11 cellular contexts compared by ENCODE assay signal in the genomic region with DNA sequence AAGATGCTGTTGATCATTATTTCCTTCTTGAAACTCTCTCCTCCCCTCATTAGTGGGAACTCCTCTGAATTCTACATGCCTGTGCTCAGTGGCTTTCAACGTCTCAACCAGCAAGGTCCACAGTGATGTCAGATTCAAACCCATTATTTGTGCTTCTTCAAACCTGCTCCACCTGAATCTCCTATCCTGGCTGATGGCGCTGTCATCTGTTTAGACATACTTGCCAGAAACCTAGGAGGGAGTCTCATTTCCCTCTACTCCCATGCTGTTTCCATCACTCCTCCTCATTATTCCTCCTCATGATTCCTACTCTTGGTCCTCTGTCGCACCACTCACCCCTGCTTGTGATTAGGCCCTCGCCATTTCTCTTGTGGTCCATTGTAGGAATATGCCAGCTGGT. TPM values are rescaled to one million over a fixed set of nuclear protein-coding genes. Genes with fewer than 3 reads are reported as not detected.
DNase-seq lines count a peak whose midpoint lies in the region; ATAC-seq and TF ChIP-seq lines count a peak whose summit lies in the region.
"Had no signal": no experiment of that assay in that cellular context is flagged by ENCODE, and none has a peak within 500 bp of the region (broad histone marks: within the 10 kb centered on the region; RNA-seq: fewer than 3 reads in every experiment).

No MANE protein-coding gene starts in this region.

- H3K4me3 ChIP-seq in right atrium auricular region: no peak overlapping the region
- no peak overlapping the region for H3K4me3 ChIP-seq in muscle layer of colon (ENCODE audit: low read depth in 1 of 2, low read length in 2 of 2)
- H3K4me3 ChIP-seq in uterus: no peak overlapping the region

- H3K9me3 ChIP-seq in right atrium auricular region: no peaks in the 10 kb centered on the region
- H3K9me3 ChIP-seq in muscle layer of colon (ENCODE audit: low read length): no peaks in the 10 kb centered on the region
- no peaks in the 10 kb centered on the region for H3K9me3 ChIP-seq in uterus

- no peak overlapping the region for H3K9ac ChIP-seq in muscle layer of colon (ENCODE audit: low read length)
- H3K9ac ChIP-seq: KMS-11 had no signal

- intact Hi-C loops in Right ventricle myocardium inferior (cut with DNase I): no loop called here
- intact Hi-C loops in uterus (cut with DNase I; ENCODE audit: low total_unique reads): no loop called here

- CTCF ChIA-PET in activated CD8-positive, alpha-beta memory T cell treated with anti-CD3 and anti-CD28 coated beads, Interleukin-2, amount 10 ng/mL, durations not matched to agents 7 days and 5 days (lab: Charles Lee): interaction anchor here (1.6 to 3.3 kb wide), 2 partner anchors 8 to 48 kb away, joined by 3 to 9 read pairs; no protein-coding TSS in a partner anchor

- no peaks in the 10 kb centered on the region for H3K27me3 Mint-ChIP-seq in brain
- H3K27me3 Mint-ChIP-seq in activated CD8-positive, alpha-beta memory T cell treated with anti-CD3 and anti-CD28 coated beads, Interleukin-2, amount 10 ng/mL, durations not matched to agents 7 days and 5 days: peaks cover 5% of the 10 kb centered on the region

- ATAC-seq in Right ventricle myocardium inferior: no peak
- ATAC-seq in activated CD8-positive, alpha-beta memory T cell treated with anti-CD3 and anti-CD28 coated beads, Interleukin-2, amount 10 ng/mL, durations not matched to agents 7 days and 5 days: no peak

- H3K27me3 ChIP-seq in right atrium auricular region (no peaks in the 10 kb centered on the region), muscle layer of colon (ENCODE audit: control insufficient read depth in 1 of 2, insufficient read depth in 2 of 2, low read length in 2 of 2) (no peaks in the 10 kb centered on the region), uterus (no peaks in the 10 kb centered on the region)

- H3K27ac ChIP-seq in right atrium auricular region (peak overlapping the region; percentile 78 to 80), muscle layer of colon (ENCODE audit: low read depth, low read length) (peak overlapping the region; percentile 12), uterus (peak overlapping the region; percentile 77 to 99)
- H3K27ac ChIP-seq: KMS-11 had no signal

- H3K9me3 Mint-ChIP-seq in brain: peaks cover 0 to 3% (median 0%) of the 10 kb centered on the region in 5 experiments
- H3K9me3 Mint-ChIP-seq in activated CD8-positive, alpha-beta memory T cell treated with anti-CD3 and anti-CD28 coated beads, Interleukin-2, amount 10 ng/mL, durations not matched to agents 7 days and 5 days (ENCODE audit: low read depth): no peaks in the 10 kb centered on the region

- peaks cover 4 to 41% of the 10 kb centered on the region in 2 donors for H3K4me1 ChIP-seq in right atrium auricular region
- H3K4me1 ChIP-seq in muscle layer of colon (ENCODE audit: insufficient read depth, low read length): peaks cover 20% of the 10 kb centered on the region
- H3K4me1 ChIP-seq in uterus: peaks cover 0 to 11% of the 10 kb centered on the region in 2 donors

- peaks cover 12% of the 10 kb centered on the region for H3K36me3 Mint-ChIP-seq in brain
- peaks cover 12% of the 10 kb centered on the region for H3K36me3 Mint-ChIP-seq in activated CD8-positive, alpha-beta memory T cell treated with anti-CD3 and anti-CD28 coated beads, Interleukin-2, amount 10 ng/mL, durations not matched to agents 7 days and 5 days

- TF ChIP-seq CTCF in right atrium auricular region (IDR thresholded peaks at IDR 0.05) (no peak), brain (conservative IDR thresholded peaks at IDR 0.05) (no peak), uterus (IDR thresholded peaks at IDR 0.05) (no peak)

- peak overlapping the region in 2 of 5 experiments; percentile 8 to 10 for H3K4me3 Mint-ChIP-seq in brain
- H3K4me3 Mint-ChIP-seq in activated CD8-positive, alpha-beta memory T cell treated with anti-CD3 and anti-CD28 coated beads, Interleukin-2, amount 10 ng/mL, durations not matched to agents 7 days and 5 days: no peak overlapping the region

- H3K27ac Mint-ChIP-seq in brain: peak overlapping the region in 3 of 5 experiments; percentile 8 to 57 (median 55)
- no peak overlapping the region for H3K27ac Mint-ChIP-seq in activated CD8-positive, alpha-beta memory T cell treated with anti-CD3 and anti-CD28 coated beads, Interleukin-2, amount 10 ng/mL, durations not matched to agents 7 days and 5 days

- H3K36me3 ChIP-seq in right atrium auricular region (no peaks in the 10 kb centered on the region), muscle layer of colon (ENCODE audit: insufficient read depth, low read length) (no peaks in the 10 kb centered on the region), uterus (no peaks in the 10 kb centered on the region)

- no peak for DNase-seq in right atrium auricular region (ENCODE audit: low spot score)
- no peak for DNase-seq in Right ventricle myocardium inferior (ENCODE audit: missing footprints)
- no peak for DNase-seq in uterus
- DNase-seq in activated CD8-positive, alpha-beta memory T cell treated with anti-CD3 and anti-CD28 coated beads, Interleukin-2, amount 10 ng/mL, durations not matched to agents 7 days and 5 days: no peak
- no peak for DNase-seq in HuH-7.5 (ENCODE audit: low spot score)
- no peak for DNase-seq in NCI-H510A treated with DMSO at 0.1 percent for 48 hours (lab: John Stamatoyannopoulos, UW)
- DNase-seq: activated naive CD4-positive, alpha-beta T cell treated with anti-CD3 and anti-CD28 coated beads, Interleukin-2, amount 50 U/mL, for 16 hours; NCI-H748 treated with DMSO at 0.1 percent for 48 hours had no signal

- peaks cover 36% of the 10 kb centered on the region for H3K4me1 Mint-ChIP-seq in brain
- H3K4me1 Mint-ChIP-seq in activated CD8-positive, alpha-beta memory T cell treated with anti-CD3 and anti-CD28 coated beads, Interleukin-2, amount 10 ng/mL, durations not matched to agents 7 days and 5 days: peaks cover 40% of the 10 kb centered on the region

- TF ChIP-seq POLR2A in uterus (IDR thresholded peaks at IDR 0.05): no peak

RNA-seq across cellular contexts. Expression of gene LPIN2, which starts 2.9 kb away (rescaled TPM):
- total RNA-seq in right atrium auricular region: 10 to 100 TPM; 15.5 to 19.0 TPM
- 9.9 TPM for total RNA-seq in Right ventricle myocardium inferior
- polyA plus RNA-seq in brain (ENCODE audit: insufficient read depth, low read depth, low replicate concordance): 30.5 TPM
- total RNA-seq in uterus: 10 to 100 TPM in 3 of 4 donors, 1 to 10 TPM in 1; 7.4 to 53.0 (median 29.5) TPM
- 10 to 100 TPM; 77.6 to 78.4 TPM for total RNA-seq in activated CD8-positive, alpha-beta memory T cell treated with anti-CD3 and anti-CD28 coated beads, Interleukin-2, amount 10 ng/mL, durations not matched to agents 7 days and 5 days

Comparison
In these comparisons a context has a peak if more than half of its experiments do, and no peak if none do; other contexts are left out.
1. H3K27ac ChIP-seq: peak in every context shown above with its lines; median percentile 88 in uterus; 79 in right atrium auricular region; 12 in muscle layer of colon.